In genomic region chr17:80791758-80792284, GRCh38 we compare ENCODE assay signal across 9 cellular contexts.
DNase-seq lines count a peak whose midpoint lies in the region; ATAC-seq and TF ChIP-seq lines count a peak whose summit lies in the region.
"Had no signal": no experiment of that assay in that cellular context is flagged by ENCODE, and none has a peak within 500 bp of the region (broad histone marks: within the 10 kb centered on the region; RNA-seq: fewer than 3 reads in every experiment).

No MANE protein-coding gene starts in this region.

- no peak for TF ChIP-seq CTCF in A673 (conservative IDR thresholded peaks at IDR 0.05; ENCODE audit: low read depth, low read length)

- H3K36me3 ChIP-seq in A673 (ENCODE audit: insufficient read depth, low read length, poor library complexity, severe bottlenecking): no peaks in the 10 kb centered on the region
- H3K36me3 ChIP-seq: upper lobe of left lung had no signal

- no peaks in the 10 kb centered on the region for H3K9me3 ChIP-seq in A673 (ENCODE audit: low read depth, low read length, poor library complexity, severe bottlenecking)
- H3K9me3 ChIP-seq: upper lobe of left lung had no signal

- POLR2A ChIA-PET in A673 (lab: Charles Lee; ENCODE audit: low non-redundant PET): interaction anchor here (0.5 kb wide), 1 partner anchor 236 kb away, joined by 9 read pairs; no protein-coding TSS in a partner anchor

- H3K27ac ChIP-seq in A673 (ENCODE audit: low read depth, low read length, poor library complexity, severe bottlenecking): peak overlapping the region; percentile 37

- no TSS peak for BruUV-seq in A673 (replicated peaks; lab: Mats Ljungman, UMichigan)

- H3K4me1 ChIP-seq in A673 (ENCODE audit: insufficient read depth, low read length, poor library complexity, severe bottlenecking): peaks cover 42% of the 10 kb centered on the region

- intact Hi-C loops in A673 (cut with micrococcal nuclease; ENCODE audit: unreplicated experiment): no loop called here

- ATAC-seq in HG03354 (IDR thresholded peaks at IDR 0.05; ENCODE audit: poor library complexity, severe bottlenecking, unreplicated experiment) (no peak), HG02884 (IDR thresholded peaks at IDR 0.05; ENCODE audit: unreplicated experiment) (no peak)

- no peak overlapping the region for H3K4me3 ChIP-seq in A673 (ENCODE audit: low read depth, low read length, poor library complexity, severe bottlenecking)
- H3K4me3 ChIP-seq: upper lobe of left lung had no signal

- no peaks in the 10 kb centered on the region for H3K27me3 ChIP-seq in A673 (replicated peaks; ENCODE audit: insufficient read depth, low read depth, low read length, poor library complexity)
- H3K27me3 ChIP-seq: upper lobe of left lung had no signal

- CTCF ChIA-PET in A673 (lab: Charles Lee): no interaction called here

- DNase-seq in A673 (ENCODE audit: low spot score) (peak; percentile 79), LoVo (ENCODE audit: low spot score) (peak; percentile 84), glomerular endothelial cell (ENCODE audit: extremely low read depth, low read depth, low spot score) (peak; percentile 93), smooth muscle cell of the brain vasculature (ENCODE audit: low read depth, low spot score) (peak; percentile 91), cerebellar cortex (ENCODE audit: low spot score) (no peak)
- DNase-seq in activated effector memory CD4-positive, alpha-beta T cell treated with anti-CD3 and anti-CD28 coated beads, Interleukin-2, amount 50 U/mL, for 16 hours: peak; percentile 84
